ENCODE assay signal across 8 cellular contexts in genomic region chr16:24609740-24610420, GRCh38.
DNase-seq lines count a peak whose midpoint lies in the region; ATAC-seq and TF ChIP-seq lines count a peak whose summit lies in the region.
"Had no signal": no experiment of that assay in that cellular context is flagged by ENCODE, and none has a peak within 500 bp of the region (broad histone marks: within the 10 kb centered on the region; RNA-seq: fewer than 3 reads in every experiment).

No MANE protein-coding gene starts in this region.

- H3K36me3 Mint-ChIP-seq in chondrocyte (ENCODE audit: low read depth) = no peaks in the 10 kb centered on the region
- no peaks in the 10 kb centered on the region for H3K36me3 Mint-ChIP-seq in stimulated activated effector memory CD8-positive, alpha-beta T cell treated with anti-CD3 and anti-CD28 coated beads, Interleukin-12 subunit alpha, Interleukin-12 subunit beta, amount 100 ng/mL, for 72 hours
- no peaks in the 10 kb centered on the region for H3K36me3 Mint-ChIP-seq in immature natural killer cell

- TF ChIP-seq CTCF in GM13976 (IDR thresholded peaks at IDR 0.05; ENCODE audit: borderline replicate concordance, control extremely low read depth, extremely low read depth, insufficient read depth, missing control alignments) (no peak), chondrocyte (IDR thresholded peaks at IDR 0.05) (no peak)

- H3K27ac Mint-ChIP-seq in chondrocyte (ENCODE audit: unreplicated experiment) (no peak overlapping the region), immature natural killer cell (no peak overlapping the region)
- no peak overlapping the region for H3K27ac Mint-ChIP-seq in stimulated activated effector memory CD8-positive, alpha-beta T cell treated with anti-CD3 and anti-CD28 coated beads, Interleukin-12 subunit alpha, Interleukin-12 subunit beta, amount 100 ng/mL, for 72 hours
- H3K27ac Mint-ChIP-seq: T-helper 1 cell treated with Interleukin-12 subunit alpha and Interleukin-12 subunit beta and Interleukin-4 antibody, amounts not matched to agents 30 μg/mL and 1 μg/mL, for 36 hours had no signal

- H3K9me3 Mint-ChIP-seq in chondrocyte (ENCODE audit: low read depth) = no peaks in the 10 kb centered on the region
- no peaks in the 10 kb centered on the region for H3K9me3 Mint-ChIP-seq in stimulated activated effector memory CD8-positive, alpha-beta T cell treated with anti-CD3 and anti-CD28 coated beads, Interleukin-12 subunit alpha, Interleukin-12 subunit beta, amount 100 ng/mL, for 72 hours
- H3K9me3 Mint-ChIP-seq in immature natural killer cell = no peaks in the 10 kb centered on the region
- H3K9me3 Mint-ChIP-seq: T-helper 1 cell treated with Interleukin-12 subunit alpha and Interleukin-12 subunit beta and Interleukin-4 antibody, amounts not matched to agents 30 μg/mL and 1 μg/mL, for 36 hours had no signal

- H3K4me3 Mint-ChIP-seq in chondrocyte (ENCODE audit: unreplicated experiment) = peak overlapping the region; percentile 67
- H3K4me3 Mint-ChIP-seq in stimulated activated effector memory CD8-positive, alpha-beta T cell treated with anti-CD3 and anti-CD28 coated beads, Interleukin-12 subunit alpha, Interleukin-12 subunit beta, amount 100 ng/mL, for 72 hours = peak overlapping the region; percentile 15
- no peak overlapping the region for H3K4me3 Mint-ChIP-seq in immature natural killer cell
- H3K4me3 Mint-ChIP-seq: T-helper 1 cell treated with Interleukin-12 subunit alpha and Interleukin-12 subunit beta and Interleukin-4 antibody, amounts not matched to agents 30 μg/mL and 1 μg/mL, for 36 hours had no signal

- ATAC-seq in stimulated activated effector memory CD8-positive, alpha-beta T cell treated with anti-CD3 and anti-CD28 coated beads, Interleukin-12 subunit alpha, Interleukin-12 subunit beta, amount 100 ng/mL, for 72 hours = no peak
- ATAC-seq in GM18868 (IDR thresholded peaks at IDR 0.05; ENCODE audit: unreplicated experiment) = no peak

- H3K4me1 Mint-ChIP-seq in chondrocyte (ENCODE audit: low read depth) = peaks cover 19% of the 10 kb centered on the region
- peaks cover 19% of the 10 kb centered on the region for H3K4me1 Mint-ChIP-seq in stimulated activated effector memory CD8-positive, alpha-beta T cell treated with anti-CD3 and anti-CD28 coated beads, Interleukin-12 subunit alpha, Interleukin-12 subunit beta, amount 100 ng/mL, for 72 hours
- no peaks in the 10 kb centered on the region for H3K4me1 Mint-ChIP-seq in immature natural killer cell

- in situ Hi-C loops in GM13976 (cut with MboI; ENCODE audit: low sequenced_read_pairs, unreplicated experiment) = no loop called here

- peaks cover 9% of the 10 kb centered on the region for H3K27me3 Mint-ChIP-seq in chondrocyte (ENCODE audit: low read depth)
- H3K27me3 Mint-ChIP-seq in immature natural killer cell (ENCODE audit: low read depth in 3 of 3) = peaks cover 13 to 27% (median 16%) of the 10 kb centered on the region in 3 donors

- peak; percentile 36 for DNase-seq in GM13976 (ENCODE audit: low spot score)
- peak; percentile 90 for DNase-seq in NCI-H510A treated with DMSO at 0.1 percent for 48 hours (lab: John Stamatoyannopoulos, UW)
- DNase-seq in chondrocyte (ENCODE audit: low spot score) = no peak
- peak; percentile 90 for DNase-seq in left kidney (ENCODE audit: low read depth, low spot score)
- DNase-seq in stimulated activated effector memory CD8-positive, alpha-beta T cell treated with anti-CD3 and anti-CD28 coated beads, Interleukin-12 subunit alpha, Interleukin-12 subunit beta, amount 100 ng/mL, for 72 hours (ENCODE audit: low spot score in 2 of 2) = no peak
- no peak for DNase-seq in immature natural killer cell

Comparison
In these comparisons a context has a peak if more than half of its experiments do, and no peak if none do; other contexts are left out.
1. DNase-seq: peak in GM13976 (single experiment), NCI-H510A treated with DMSO at 0.1 percent for 48 hours (single experiment) and left kidney (single experiment); none in chondrocyte (single experiment), stimulated activated effector memory CD8-positive, alpha-beta T cell treated with anti-CD3 and anti-CD28 coated beads, Interleukin-12 subunit alpha, Interleukin-12 subunit beta, amount 100 ng/mL, for 72 hours (0 of 2) and immature natural killer cell (0 of 3).
2. H3K4me3 Mint-ChIP-seq: peak in chondrocyte (single experiment) and stimulated activated effector memory CD8-positive, alpha-beta T cell treated with anti-CD3 and anti-CD28 coated beads, Interleukin-12 subunit alpha, Interleukin-12 subunit beta, amount 100 ng/mL, for 72 hours (single experiment); none in immature natural killer cell (0 of 5).